Comparison of ENCODE assay signal across 1 cellular context in genomic region chr11:60069471-60069870, GRCh38.
TF ChIP-seq lines count a peak whose summit lies in the region.

No MANE protein-coding gene starts in this region.

TF ChIP-seq in H1, 55 proteins besides CTCF, POLR2A, EP300 and RAD21:
- TF ChIP-seq SIRT6 (IDR thresholded peaks at IDR 0.05; ENCODE audit: low read length) (no peak), ZNF274 (IDR thresholded peaks at IDR 0.05; ENCODE audit: borderline replicate concordance, extremely low read depth, low read length) (no peak), CBX5 (IDR thresholded peaks at IDR 0.05; ENCODE audit: low read depth, low read length) (no peak), TCF12 (IDR thresholded peaks at IDR 0.05; ENCODE audit: low read depth, low read length) (no peak), SIN3A (conservative IDR thresholded peaks at IDR 0.05 in 1 of 2, IDR thresholded peaks at IDR 0.05 in 1 of 2; ENCODE audit: low read depth in 1 of 2, low read length in 2 of 2) (no peak), TAF1 (IDR thresholded peaks at IDR 0.05; ENCODE audit: low read depth, low read length) (no peak), SP4 (IDR thresholded peaks at IDR 0.05; ENCODE audit: low read length) (no peak), GABPA (IDR thresholded peaks at IDR 0.05; ENCODE audit: borderline replicate concordance, insufficient read depth, low read length) (no peak), MAFK (IDR thresholded peaks at IDR 0.05; ENCODE audit: low read depth, low read length) (no peak), RNF2 (IDR thresholded peaks at IDR 0.05; ENCODE audit: borderline replicate concordance, low read depth, low read length, missing control alignments, poor library complexity, severe bottlenecking) (no peak), BACH1 (IDR thresholded peaks at IDR 0.05; ENCODE audit: low read length) (no peak), ATF3 (IDR thresholded peaks at IDR 0.05; ENCODE audit: insufficient read depth, low read depth, low read length) (no peak)
